Comparison of ENCODE assay signal across 8 cellular contexts in genomic region chr2:191677091-191677645, GRCh38. TPM values are rescaled to one million over a fixed set of nuclear protein-coding genes. Genes with fewer than 3 reads are reported as not detected.
DNase-seq lines count a peak whose midpoint lies in the region; ATAC-seq and TF ChIP-seq lines count a peak whose summit lies in the region.

No MANE protein-coding gene starts in this region.

- H3K9me3 ChIP-seq in AG04450 (ENCODE audit: control insufficient read depth, insufficient read depth, low read length) (peaks cover 4% of the 10 kb centered on the region; the same call in 1 of the 2 replicates), PC-3 (ENCODE audit: low read length) (no peaks in the 10 kb centered on the region), iPS DF 6.9 (ENCODE audit: control insufficient read depth, insufficient read depth, low read length) (no peaks in the 10 kb centered on the region)

- H3K27ac ChIP-seq in AG04450 (ENCODE audit: low read depth, low read length) (peak overlapping the region; percentile 99), PC-3 (ENCODE audit: low read length) (peak overlapping the region; percentile 27), angular gyrus (ENCODE audit: low read depth, low read length) (peak overlapping the region; percentile 93), iPS DF 6.9 (ENCODE audit: low read length) (no peak overlapping the region)

- no peaks in the 10 kb centered on the region for H3F3A ChIP-seq in PC-3 (ENCODE audit: low read length, unreplicated experiment)

- peaks cover 45% of the 10 kb centered on the region for H3K79me2 ChIP-seq in PC-3 (ENCODE audit: low read length)

- H3K4me1 ChIP-seq in PC-3 (ENCODE audit: insufficient read depth, low read length) (peaks cover 17% of the 10 kb centered on the region), iPS DF 6.9 (ENCODE audit: control insufficient read depth, insufficient read depth, low read length) (no peaks in the 10 kb centered on the region)

- intact Hi-C loops in PC-3 (cut with micrococcal nuclease): loop anchor here (2.0 kb wide), 1 partner anchor 30 kb away; no protein-coding TSS in a partner anchor

- peak overlapping the region; percentile 65 for H3K9ac ChIP-seq in PC-3 (ENCODE audit: low read length)

- H3K9me2 ChIP-seq in PC-3 (replicated peaks; ENCODE audit: low read length): no peaks in the 10 kb centered on the region

- peak; percentile 86 for DNase-seq in AG04450 (ENCODE audit: low read depth, low spot score)
- DNase-seq in PC-3: peak; percentile 53
- DNase-seq in iPS DF 6.9 (ENCODE audit: low read depth, low spot score): no peak
- DNase-seq in skeletal muscle cell (ENCODE audit: low read depth): peak; percentile 77
- DNase-seq in NCI-H187 treated with DMSO at 0.1 percent for 48 hours (lab: John Stamatoyannopoulos, UW): no peak

- H3K4me2 ChIP-seq in PC-3 (ENCODE audit: low read length): peak overlapping the region; percentile 95

- peaks cover 17% of the 10 kb centered on the region for H3K36me3 ChIP-seq in PC-3 (ENCODE audit: low read depth, low read length)
- no peaks in the 10 kb centered on the region for H3K36me3 ChIP-seq in iPS DF 6.9 (ENCODE audit: control insufficient read depth, insufficient read depth, low read length)

- TSS peak; percentile 83 for BruUV-seq in PC-3 (replicated peaks; lab: Mats Ljungman, UMichigan)

- POLR2A ChIA-PET in AG04450 (lab: Yijun Ruan, JAX) (interaction anchor here (0.6 to 4.5 kb wide), 35 partner anchors 8 to 516 kb away, joined by 3 to 116 read pairs (median 5); partner anchors contain the start of gene CAVIN2), PC-3 (lab: Charles Lee; ENCODE audit: unreplicated experiment) (interaction anchor here (0.6 to 4.6 kb wide), 13 partner anchors 9 to 622 kb away, joined by 3 to 52 read pairs (median 4); no protein-coding TSS in a partner anchor)

- CTCF ChIA-PET in AG04450 (lab: Charles Lee) (interaction anchor here (1.3 kb wide), 1 partner anchor 110 kb away, joined by 8 read pairs; no protein-coding TSS in a partner anchor), PC-3 (lab: Charles Lee) (interaction anchor here (1.4 to 1.6 kb wide), 2 partner anchors 106 to 110 kb away, joined by 4 to 5 read pairs; no protein-coding TSS in a partner anchor)

- no peaks in the 10 kb centered on the region for H3K27me3 ChIP-seq in AG04450 (ENCODE audit: control insufficient read depth, insufficient read depth, low read length)
- no peaks in the 10 kb centered on the region for H3K27me3 ChIP-seq in PC-3 (ENCODE audit: low read length)
- H3K27me3 ChIP-seq in iPS DF 6.9 (ENCODE audit: control insufficient read depth, insufficient read depth, low read length): no peaks in the 10 kb centered on the region

- H2AFZ ChIP-seq in PC-3 (ENCODE audit: low read length): peak overlapping the region; percentile 42

- ATAC-seq in GM18520 (IDR thresholded peaks at IDR 0.05; ENCODE audit: unreplicated experiment) (peak; percentile 15), HG03066 (IDR thresholded peaks at IDR 0.05; ENCODE audit: low read depth, unreplicated experiment) (peak; percentile 30), PC-3 (peak; percentile 17)

- no CpG with 5 or more reads among the region's 6 CpGs for WGBS in iPS DF 6.9 (ENCODE audit: insufficient coverage, insufficient read length)

- H3K4me3 ChIP-seq in AG04450 (ENCODE audit: low read depth, low read length) (peak overlapping the region; percentile 70), PC-3 (ENCODE audit: low read length) (peak overlapping the region; percentile 77), iPS DF 6.9 (ENCODE audit: low read length) (peak overlapping the region; percentile 61; the same call in 1 of the 2 replicates), skeletal muscle cell (ENCODE audit: low read depth, low read length) (peak overlapping the region; percentile 76)

- peaks cover 16% of the 10 kb centered on the region for H4K20me1 ChIP-seq in PC-3 (ENCODE audit: low read length)

- no peak for TF ChIP-seq CTCF in AG04450 (IDR thresholded peaks at IDR 0.05; ENCODE audit: low read depth, low read length)
- no peak for TF ChIP-seq CTCF in PC-3 (conservative IDR thresholded peaks at IDR 0.05; ENCODE audit: low read depth, low read length)

RNA-seq across cellular contexts. Expression of gene NABP1, which starts 0.8 kb away (rescaled TPM):
- 138 and 204 TPM in 2 replicates for polyA plus RNA-seq in AG04450 (2011; rRNA removed)
- polyA minus RNA-seq in AG04450 (2011; rRNA and poly(A)+ RNA removed): 137 and 201 TPM in 2 replicates
- total RNA-seq in PC-3 (2014; rRNA removed): 45.4 and 56.8 TPM in 2 replicates

Comparison
In these comparisons a context has a peak if more than half of its experiments do, and no peak if none do; other contexts are left out.
1. DNase-seq: peak in AG04450 (single experiment), PC-3 (single experiment) and skeletal muscle cell (single experiment); none in iPS DF 6.9 (single experiment) and NCI-H187 treated with DMSO at 0.1 percent for 48 hours (single experiment).
2. Peak in every context shown above with its lines, with median percentiles within 50 percentile points of each other: H3K4me3 ChIP-seq and ATAC-seq.